ENCODE assay signal across 8 cellular contexts in the genomic region with DNA sequence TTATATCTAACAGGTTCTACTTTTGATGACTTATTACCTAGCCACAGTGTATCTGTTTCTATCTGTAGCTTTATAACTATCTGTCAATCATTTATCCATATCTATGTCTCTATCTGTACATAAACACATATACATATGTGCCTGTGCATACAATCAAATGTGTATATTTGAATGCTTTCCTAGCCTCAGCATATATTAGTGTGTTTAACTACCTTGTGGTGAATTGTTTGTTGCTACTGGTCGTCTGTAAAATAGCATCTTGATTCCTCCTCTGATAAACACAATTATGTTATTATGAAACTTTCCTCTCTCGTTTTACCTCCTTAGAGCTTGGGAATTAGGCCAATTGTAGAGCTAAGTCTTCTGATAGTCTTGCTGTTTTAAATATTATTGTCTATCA. TPM values are rescaled to one million over a fixed set of nuclear protein-coding genes. Genes with fewer than 3 reads are reported as not detected.
DNase-seq lines count a peak whose midpoint lies in the region; ATAC-seq and TF ChIP-seq lines count a peak whose summit lies in the region.

No MANE protein-coding gene starts in this region.

- peak; percentile 13 for ATAC-seq in HG03066 (IDR thresholded peaks at IDR 0.05; ENCODE audit: low read depth, unreplicated experiment)
- no peak for ATAC-seq in activated naive CD8-positive, alpha-beta T cell treated with anti-CD3 and anti-CD28 coated beads, Interleukin-2, amount 50 U/mL, for 24 hours

- TF ChIP-seq POLR2A in breast epithelium (IDR thresholded peaks at IDR 0.05): no peak

- H3K4me1 ChIP-seq in breast epithelium: peaks cover 0 to 3% of the 10 kb centered on the region in 2 donors

- H3K36me3 ChIP-seq in breast epithelium: no peaks in the 10 kb centered on the region

- no TSS peak for BruUV-seq in MCF 10A (replicated peaks; lab: Mats Ljungman, UMichigan)

- H3K4me3 ChIP-seq in breast epithelium: peak overlapping the region in 1 of 3 donors; percentile 1

- no peak for TF ChIP-seq CTCF in MCF 10A (IDR thresholded peaks at IDR 0.05; ENCODE audit: unreplicated experiment)
- TF ChIP-seq CTCF in breast epithelium (IDR thresholded peaks at IDR 0.05): no peak
- TF ChIP-seq CTCF in type B pancreatic cell (conservative IDR thresholded peaks at IDR 0.05): no peak

- H3K4me1 Mint-ChIP-seq in MCF 10A (ENCODE audit: insufficient read depth, unreplicated experiment) (peaks cover 39% of the 10 kb centered on the region), type B pancreatic cell (ENCODE audit: unreplicated experiment) (peaks cover 19% of the 10 kb centered on the region)
- H3K4me1 Mint-ChIP-seq in activated naive CD8-positive, alpha-beta T cell treated with anti-CD3 and anti-CD28 coated beads, Interleukin-2, amount 50 U/mL, for 24 hours: peaks cover 84% of the 10 kb centered on the region

- H3K9me3 Mint-ChIP-seq in MCF 10A (ENCODE audit: unreplicated experiment): no peaks in the 10 kb centered on the region
- no peaks in the 10 kb centered on the region for H3K9me3 Mint-ChIP-seq in activated naive CD8-positive, alpha-beta T cell treated with anti-CD3 and anti-CD28 coated beads, Interleukin-2, amount 50 U/mL, for 24 hours
- H3K9me3 Mint-ChIP-seq in type B pancreatic cell: no peaks in the 10 kb centered on the region

- peak overlapping the region; percentile 48 for H3K4me3 Mint-ChIP-seq in MCF 10A (ENCODE audit: unreplicated experiment)
- H3K4me3 Mint-ChIP-seq in activated naive CD8-positive, alpha-beta T cell treated with anti-CD3 and anti-CD28 coated beads, Interleukin-2, amount 50 U/mL, for 24 hours: peak overlapping the region; percentile 64
- no peak overlapping the region for H3K4me3 Mint-ChIP-seq in type B pancreatic cell

- intact Hi-C loops in MCF 10A (cut with micrococcal nuclease) (no loop called here), breast epithelium (cut with DNase I; ENCODE audit: low total_unique reads) (no loop called here)

- no peaks in the 10 kb centered on the region for H3K27me3 ChIP-seq in breast epithelium

- POLR2A ChIA-PET in MCF 10A (lab: Yijun Ruan, JAX): interaction anchor here (0.7 to 1.3 kb wide), 4 partner anchors 15 to 86 kb away, joined by 3 to 4 read pairs (median 4); partner anchors contain the start of gene PARP8

- H3K27me3 Mint-ChIP-seq in MCF 10A (ENCODE audit: insufficient read depth, unreplicated experiment) (no peaks in the 10 kb centered on the region), type B pancreatic cell (no peaks in the 10 kb centered on the region)
- H3K27me3 Mint-ChIP-seq in activated naive CD8-positive, alpha-beta T cell treated with anti-CD3 and anti-CD28 coated beads, Interleukin-2, amount 50 U/mL, for 24 hours: no peaks in the 10 kb centered on the region

- CTCF ChIA-PET in MCF 10A (lab: Yijun Ruan, JAX): no interaction called here

- peak overlapping the region in 1 of 2 donors; percentile 0 for H3K27ac ChIP-seq in breast epithelium

- H3K9me3 ChIP-seq in breast epithelium: no peaks in the 10 kb centered on the region

- DNase-seq in MCF 10A (ENCODE audit: unreplicated experiment): no peak
- no peak for DNase-seq in breast epithelium (ENCODE audit: low spot score in 2 of 2)
- no peak for DNase-seq in activated naive CD8-positive, alpha-beta T cell treated with anti-CD3 and anti-CD28 coated beads, Interleukin-2, amount 50 U/mL, for 24 hours
- DNase-seq in type B pancreatic cell (ENCODE audit: extremely low spot score, unreplicated experiment): no peak
- no peak for DNase-seq in NOMO-1 treated with DMSO at 0.1 percent for 48 hours (lab: John Stamatoyannopoulos, UW; ENCODE audit: unreplicated experiment)
- no peak for DNase-seq in NCI-H128 (lab: John Stamatoyannopoulos, UW; ENCODE audit: unreplicated experiment)
- no peak for DNase-seq in cerebellum (ENCODE audit: low spot score)

- H3K36me3 Mint-ChIP-seq in MCF 10A (ENCODE audit: insufficient read depth, unreplicated experiment): peaks cover 5% of the 10 kb centered on the region
- H3K36me3 Mint-ChIP-seq in activated naive CD8-positive, alpha-beta T cell treated with anti-CD3 and anti-CD28 coated beads, Interleukin-2, amount 50 U/mL, for 24 hours (ENCODE audit: low read depth): peaks cover 8% of the 10 kb centered on the region
- H3K36me3 Mint-ChIP-seq in type B pancreatic cell: no peaks in the 10 kb centered on the region

- H3K27ac Mint-ChIP-seq in MCF 10A (ENCODE audit: low read depth, unreplicated experiment) (peak overlapping the region; percentile 65), type B pancreatic cell (peak overlapping the region; percentile 21)
- peak overlapping the region; percentile 83 for H3K27ac Mint-ChIP-seq in activated naive CD8-positive, alpha-beta T cell treated with anti-CD3 and anti-CD28 coated beads, Interleukin-2, amount 50 U/mL, for 24 hours

RNA-seq across cellular contexts. Expression of gene PARP8, which starts 44.4 kb away (rescaled TPM):
- 24.5 and 31.2 TPM in 2 replicates for total RNA-seq in MCF 10A (2022)
- total RNA-seq in breast epithelium: 10 to 100 TPM; 24.3 to 41.7 (median 26.2) TPM
- 19.6 and 25.2 TPM in 2 replicates for total RNA-seq in type B pancreatic cell (ENCODE audit: low replicate concordance)
- 55.0 TPM for total RNA-seq in cerebellum

Comparison
In these comparisons a context has a peak if more than half of its experiments do, and no peak if none do; other contexts are left out.
1. H3K27ac Mint-ChIP-seq: peak in every context shown above with its lines; median percentile 83 in activated naive CD8-positive, alpha-beta T cell treated with anti-CD3 and anti-CD28 coated beads, Interleukin-2, amount 50 U/mL, for 24 hours; 65 in MCF 10A; 21 in type B pancreatic cell.